Comparison of ENCODE assay signal across 24 cellular contexts in the genomic region with DNA sequence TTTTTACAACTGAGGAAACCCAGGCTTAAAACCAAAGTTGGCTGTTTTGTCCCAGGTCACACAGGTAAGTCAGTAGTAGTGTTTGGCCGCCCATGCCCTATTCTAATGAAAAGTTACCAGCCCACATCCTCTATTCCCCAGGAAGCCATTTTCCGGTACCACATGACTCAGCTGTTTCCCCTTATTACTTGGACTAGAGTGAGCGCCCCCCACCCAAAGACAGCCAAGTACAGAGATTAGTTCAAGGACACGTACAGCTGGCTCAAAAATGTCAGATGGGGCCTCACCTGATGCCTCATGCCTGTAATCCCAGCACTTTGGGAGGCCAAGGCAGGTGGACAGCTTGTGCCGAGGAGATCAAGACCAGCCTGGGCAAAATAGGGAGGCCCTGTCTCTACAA. TPM values are rescaled to one million over a fixed set of nuclear protein-coding genes. Genes with fewer than 3 reads are reported as not detected.
DNase-seq lines count a peak whose midpoint lies in the region; ATAC-seq and TF ChIP-seq lines count a peak whose summit lies in the region.
"Had no signal": no experiment of that assay in that cellular context is flagged by ENCODE, and none has a peak within 500 bp of the region (broad histone marks: within the 10 kb centered on the region; RNA-seq: fewer than 3 reads in every experiment).

No MANE protein-coding gene starts in this region.

- H2BK120ac ChIP-seq in IMR-90 (ENCODE audit: low read depth, low read length): no peak overlapping the region

- H3K14ac ChIP-seq in IMR-90 (replicated peaks; ENCODE audit: low read depth, low read length): no peak overlapping the region

- no peak overlapping the region for H2AK5ac ChIP-seq in IMR-90 (ENCODE audit: low read depth, low read length)

- no peak overlapping the region for H3K4me2 ChIP-seq in IMR-90 (ENCODE audit: low read depth, low read length)

- no peak overlapping the region for H3K56ac ChIP-seq in IMR-90 (ENCODE audit: extremely low read depth, insufficient read depth, low read length)

- no TSS peak for BruUV-seq in IMR-90 (replicated peaks; lab: Mats Ljungman, UMichigan)

- H3K36me3 ChIP-seq in IMR-90 (ENCODE audit: control insufficient read depth, insufficient read depth, low read length) (no peaks in the 10 kb centered on the region), neutrophil (no peaks in the 10 kb centered on the region)
- H3K36me3 ChIP-seq: MG63, vagina had no signal

- dilution Hi-C loops in IMR-90 (cut with HindIII; ENCODE audit: low sequenced_read_pairs, unreplicated experiment): no loop called here

- H2BK20ac ChIP-seq in IMR-90 (ENCODE audit: low read depth, low read length): no peak overlapping the region

- POLR2A ChIA-PET in IMR-90 (lab: Charles Lee; ENCODE audit: unreplicated experiment): no interaction called here
- POLR2A ChIA-PET in activated CD4-positive, alpha-beta memory T cell treated with anti-CD3 and anti-CD28 coated beads, Interleukin-2, amount 10 ng/mL, durations not matched to agents 7 days and 5 days (lab: Charles Lee): interaction anchor here (0.6 to 2.0 kb wide), 2 partner anchors 9 to 92 kb away, joined by 3 to 6 read pairs; a partner anchor contains a TSS

- no peaks in the 10 kb centered on the region for H3K9me1 ChIP-seq in IMR-90 (ENCODE audit: insufficient read depth, low read length)

- no peak overlapping the region for H2AFZ ChIP-seq in IMR-90 (replicated peaks; ENCODE audit: low read length, poor library complexity)
- H2AFZ ChIP-seq: parathyroid adenoma had no signal

- H3K4me1 ChIP-seq in IMR-90 (ENCODE audit: control insufficient read depth, insufficient read depth, low read length): no peaks in the 10 kb centered on the region
- H3K4me1 ChIP-seq in neutrophil (ENCODE audit: control insufficient read depth in 1 of 2, insufficient read depth in 1 of 2, low read depth in 1 of 2, low read length in 1 of 2): peaks cover 17 to 21% of the 10 kb centered on the region in 2 experiments
- H3K4me1 ChIP-seq: parathyroid adenoma, testis had no signal

- no peak for TF ChIP-seq RAD21 in IMR-90 (IDR thresholded peaks at IDR 0.05; ENCODE audit: low read length)

- peaks cover 9% of the 10 kb centered on the region for H3K4me1 Mint-ChIP-seq in activated naive CD4-positive, alpha-beta T cell treated with anti-CD3 and anti-CD28 coated beads for 36 hours (ENCODE audit: low read depth)
- H3K4me1 Mint-ChIP-seq in activated CD4-positive, alpha-beta memory T cell treated with anti-CD3 and anti-CD28 coated beads, Interleukin-2, amount 10 ng/mL, durations not matched to agents 7 days and 5 days: peaks cover 21% of the 10 kb centered on the region

- no peaks in the 10 kb centered on the region for H3K9me3 ChIP-seq in IMR-90 (ENCODE audit: control insufficient read depth, insufficient read depth, low read length)
- H3K9me3 ChIP-seq in neutrophil: no peaks in the 10 kb centered on the region
- H3K9me3 ChIP-seq: MG63, testis, vagina had no signal

- in situ Hi-C loops in IMR-90 (cut with MboI; ENCODE audit: low sequenced_read_pairs): no loop called here

- H3K79me1 ChIP-seq in IMR-90 (ENCODE audit: low read depth in 1 of 2, low read length in 2 of 2): no peaks in the 10 kb centered on the region

- no peak overlapping the region for H4K8ac ChIP-seq in IMR-90 (ENCODE audit: low read depth in 2 of 2, low read length in 2 of 2)

- peaks cover 4% of the 10 kb centered on the region for H3K27me3 ChIP-seq in IMR-90 (ENCODE audit: control insufficient read depth, insufficient read depth, low read length)
- H3K27me3 ChIP-seq in neutrophil: no peaks in the 10 kb centered on the region
- H3K27me3 ChIP-seq: testis, vagina had no signal

- H3K36me3 Mint-ChIP-seq in activated naive CD4-positive, alpha-beta T cell treated with anti-CD3 and anti-CD28 coated beads for 36 hours (ENCODE audit: low read depth): no peaks in the 10 kb centered on the region
- no peaks in the 10 kb centered on the region for H3K36me3 Mint-ChIP-seq in activated CD4-positive, alpha-beta memory T cell treated with anti-CD3 and anti-CD28 coated beads, Interleukin-2, amount 10 ng/mL, durations not matched to agents 7 days and 5 days (ENCODE audit: low read depth)
- H3K36me3 Mint-ChIP-seq: IgD-negative memory B cell; naive thymus-derived CD8-positive, alpha-beta T cell had no signal

- no peak overlapping the region for H3K23ac ChIP-seq in IMR-90 (ENCODE audit: low read depth, low read length)

- H2BK15ac ChIP-seq in IMR-90 (ENCODE audit: low read depth, low read length): no peak overlapping the region

- no peak overlapping the region for H2BK5ac ChIP-seq in IMR-90 (ENCODE audit: low read depth, low read length, poor library complexity, severe bottlenecking)

- H3K9ac ChIP-seq in IMR-90 (ENCODE audit: low read depth, low read length): no peak overlapping the region
- H3K9ac ChIP-seq: parathyroid adenoma had no signal

- no peak overlapping the region for H3K4me3 ChIP-seq in IMR-90 (ENCODE audit: insufficient read depth, low read depth, low read length)
- H3K4me3 ChIP-seq in neutrophil (ENCODE audit: low read depth in 1 of 2, low read length in 1 of 2): peak overlapping the region in 1 of 2 experiments; percentile 15
- H3K4me3 ChIP-seq: MG63, testis, vagina had no signal

- no peak overlapping the region for H3K27ac Mint-ChIP-seq in activated naive CD4-positive, alpha-beta T cell treated with anti-CD3 and anti-CD28 coated beads for 36 hours
- H3K27ac Mint-ChIP-seq in activated CD4-positive, alpha-beta memory T cell treated with anti-CD3 and anti-CD28 coated beads, Interleukin-2, amount 10 ng/mL, durations not matched to agents 7 days and 5 days: peak overlapping the region; percentile 67
- H3K27ac Mint-ChIP-seq: IgD-negative memory B cell had no signal

- no peak overlapping the region for H3K4ac ChIP-seq in IMR-90 (ENCODE audit: low read depth, low read length)

- no peak for TF ChIP-seq POLR2A in IMR-90 (IDR thresholded peaks at IDR 0.05; ENCODE audit: low read depth, low read length)

- no peak overlapping the region for H3K18ac ChIP-seq in IMR-90 (ENCODE audit: low read depth, low read length)

- peak; percentile 51 for DNase-seq in activated naive CD4-positive, alpha-beta T cell treated with anti-CD3 and anti-CD28 coated beads for 36 hours
- DNase-seq in activated naive CD4-positive, alpha-beta T cell (lab: John Stamatoyannopoulos, UW): no peak
- DNase-seq in IMR-90 (no peak), mucosa of gallbladder (ENCODE audit: low spot score) (no peak)
- no peak for DNase-seq in activated CD4-positive, alpha-beta memory T cell treated with anti-CD3 and anti-CD28 coated beads, Interleukin-2, amount 10 ng/mL, durations not matched to agents 7 days and 5 days
- DNase-seq: activated CD4-positive, CD25-positive, alpha-beta regulatory T cell treated with anti-CD3 and anti-CD28 coated beads, Interleukin-2, amount 50 U/mL, for 72 hours; activated CD8-positive, alpha-beta memory T cell treated with anti-CD3 and anti-CD28 coated beads, Interleukin-2, amount 50 U/mL, for 4 hours; activated gamma-delta T cell treated with Interleukin-2 at 50 U/mL for 16 hours; amygdala; left cardiac atrium; mesendoderm; MG63; naive thymus-derived CD8-positive, alpha-beta T cell; NCI-H526; right cardiac atrium; stimulated activated CD4-positive, alpha-beta T cell treated with anti-CD3 and anti-CD28 coated beads, Interleukin-12 subunit alpha, Interleukin-12 subunit beta, amount 100 ng/mL, for 4 hours; T1000; testis had no signal

- ATAC-seq in IMR-90 (ENCODE audit: low read depth): no peak
- no peak for ATAC-seq in GM21723 (IDR thresholded peaks at IDR 0.05; ENCODE audit: unreplicated experiment)
- no peak for ATAC-seq in HG03159 (IDR thresholded peaks at IDR 0.05; ENCODE audit: unreplicated experiment)
- ATAC-seq: left cardiac atrium; naive thymus-derived CD8-positive, alpha-beta T cell; right cardiac atrium had no signal

- H3K4me3 Mint-ChIP-seq in activated naive CD4-positive, alpha-beta T cell treated with anti-CD3 and anti-CD28 coated beads for 36 hours: no peak overlapping the region
- H3K4me3 Mint-ChIP-seq in activated CD4-positive, alpha-beta memory T cell treated with anti-CD3 and anti-CD28 coated beads, Interleukin-2, amount 10 ng/mL, durations not matched to agents 7 days and 5 days: no peak overlapping the region
- H3K4me3 Mint-ChIP-seq: IgD-negative memory B cell; naive thymus-derived CD8-positive, alpha-beta T cell had no signal

- 89% methylated on average over 1 of the region's 5 CpGs; no CpG with 5 or more reads in 1 of the 2 experiments for WGBS in IMR-90 (ENCODE audit: extremely low coverage in 2 of 2, insufficient read length in 1 of 2), 2 experiments

- H3K27me3 Mint-ChIP-seq in activated naive CD4-positive, alpha-beta T cell treated with anti-CD3 and anti-CD28 coated beads for 36 hours (ENCODE audit: low read depth): no peaks in the 10 kb centered on the region
- peaks cover under 1% of the 10 kb centered on the region for H3K27me3 Mint-ChIP-seq in activated CD4-positive, alpha-beta memory T cell treated with anti-CD3 and anti-CD28 coated beads, Interleukin-2, amount 10 ng/mL, durations not matched to agents 7 days and 5 days
- H3K27me3 Mint-ChIP-seq: naive thymus-derived CD8-positive, alpha-beta T cell had no signal

- H2AK9ac ChIP-seq in IMR-90 (replicated peaks; ENCODE audit: low read depth, low read length, poor library complexity): no peak overlapping the region

- CTCF ChIA-PET in activated naive CD4-positive, alpha-beta T cell treated with anti-CD3 and anti-CD28 coated beads for 36 hours (lab: Charles Lee): interaction anchor here (0.7 kb wide), 1 partner anchor 82 kb away, joined by 3 read pairs; no protein-coding TSS in a partner anchor
- CTCF ChIA-PET in IMR-90 (lab: Yijun Ruan, JAX): no interaction called here
- CTCF ChIA-PET in activated CD4-positive, alpha-beta memory T cell treated with anti-CD3 and anti-CD28 coated beads, Interleukin-2, amount 10 ng/mL, durations not matched to agents 7 days and 5 days (lab: Charles Lee): no interaction called here

- TF ChIP-seq CTCF in IMR-90 (conservative IDR thresholded peaks at IDR 0.05; ENCODE audit: low read depth, low read length): no peak
- no peak for TF ChIP-seq CTCF in neutrophil (IDR thresholded peaks at IDR 0.05)

- no peaks in the 10 kb centered on the region for H3K9me3 Mint-ChIP-seq in activated naive CD4-positive, alpha-beta T cell treated with anti-CD3 and anti-CD28 coated beads for 36 hours
- H3K9me3 Mint-ChIP-seq in activated CD4-positive, alpha-beta memory T cell treated with anti-CD3 and anti-CD28 coated beads, Interleukin-2, amount 10 ng/mL, durations not matched to agents 7 days and 5 days: no peaks in the 10 kb centered on the region
- H3K9me3 Mint-ChIP-seq: naive thymus-derived CD8-positive, alpha-beta T cell had no signal

- H4K5ac ChIP-seq in IMR-90 (ENCODE audit: low read depth, low read length): no peak overlapping the region

- H4K91ac ChIP-seq in IMR-90 (ENCODE audit: insufficient read depth, low read depth, low read length): no peak overlapping the region

- H3K27ac ChIP-seq in IMR-90 (ENCODE audit: insufficient read depth, low read length): no peak overlapping the region
- peak overlapping the region; percentile 55 for H3K27ac ChIP-seq in neutrophil
- H3K27ac ChIP-seq: parathyroid adenoma, testis, vagina had no signal

- H4K20me1 ChIP-seq in IMR-90 (ENCODE audit: insufficient read depth, low read length): no peaks in the 10 kb centered on the region

- intact Hi-C loops in activated naive CD4-positive, alpha-beta T cell treated with anti-CD3 and anti-CD28 coated beads for 36 hours (cut with micrococcal nuclease): no loop called here
- intact Hi-C loops in IMR-90 (cut with micrococcal nuclease): no loop called here

RNA-seq across cellular contexts. Expression of a gene that starts 8.5 kb away (rescaled TPM):
- total RNA-seq in activated naive CD4-positive, alpha-beta T cell treated with anti-CD3 and anti-CD28 coated beads for 36 hours: 10 to 100 TPM; 82.3 to 82.4 TPM
- total RNA-seq in IMR-90 (2012; rRNA removed) (not detected in 2 replicates), mucosa of gallbladder (3.7 TPM)
- polyA plus RNA-seq in IMR-90 (2012; rRNA removed): not detected in 2 replicates
- polyA plus RNA-seq in IMR-90 (2012; cell fraction: cytosol; rRNA removed): not detected in 2 replicates
- not detected in 2 replicates for polyA plus RNA-seq in IMR-90 (2012; cell fraction: nucleus; rRNA removed; ENCODE audit: low replicate concordance)
- total RNA-seq in activated CD4-positive, alpha-beta memory T cell treated with anti-CD3 and anti-CD28 coated beads, Interleukin-2, amount 10 ng/mL, durations not matched to agents 7 days and 5 days: 10 to 100 TPM; 47.1 to 48.6 TPM

Comparison
In these comparisons a context has a peak if more than half of its experiments do, and no peak if none do; other contexts are left out.
1. RNA of a gene that starts 8.5 kb away (total RNA-seq): 82.3 to 82.4 TPM in activated naive CD4-positive, alpha-beta T cell treated with anti-CD3 and anti-CD28 coated beads for 36 hours and 47.1 to 48.6 TPM in activated CD4-positive, alpha-beta memory T cell treated with anti-CD3 and anti-CD28 coated beads, Interleukin-2, amount 10 ng/mL, durations not matched to agents 7 days and 5 days; 3.7 TPM in mucosa of gallbladder (single experiment) and not detected in IMR-90; every median in the first group is over 10 times any median in the second.